ENCODE assay signal across 8 cellular contexts in genomic region chr19:3036119-3036794, GRCh38. TPM values are rescaled to one million over a fixed set of nuclear protein-coding genes. Genes with fewer than 3 reads are reported as not detected.
DNase-seq lines count a peak whose midpoint lies in the region; TF ChIP-seq lines count a peak whose summit lies in the region.

No MANE protein-coding gene starts in this region.

- H3K4me2 ChIP-seq in parathyroid adenoma (ENCODE audit: low read length): peak overlapping the region; percentile 71

- peak overlapping the region; percentile 96 for H3K27ac ChIP-seq in HEK293 (ENCODE audit: extremely low read depth, low read depth, low read length)
- H3K27ac ChIP-seq in cardiac muscle cell: peak overlapping the region; percentile 87
- peak overlapping the region; percentile 92 for H3K27ac ChIP-seq in parathyroid adenoma
- peak overlapping the region; percentile 80 to 88 for H3K27ac ChIP-seq in tibial artery

- H3K9ac ChIP-seq in adipocyte (ENCODE audit: low read length) (peak overlapping the region; percentile 51), parathyroid adenoma (no peak overlapping the region)

- H3K4me1 ChIP-seq in HEK293 (ENCODE audit: control insufficient read depth, insufficient read depth, low read length) (peaks cover 8% of the 10 kb centered on the region; the same call in 1 of the 2 replicates), adipocyte (ENCODE audit: control insufficient read depth, insufficient read depth, low read length) (peaks cover 11% of the 10 kb centered on the region), cardiac muscle cell (ENCODE audit: low read depth) (peaks cover 16% of the 10 kb centered on the region), parathyroid adenoma (peaks cover 15% of the 10 kb centered on the region), tibial artery (peaks cover 4 to 25% (median 20%) of the 10 kb centered on the region in 4 donors)

- CTCF ChIA-PET in HEK293 (lab: Yijun Ruan, JAX): interaction anchor here (0.5 to 2.7 kb wide), 16 partner anchors 9 to 244 kb away, joined by 3 to 23 read pairs (median 3); no protein-coding TSS in a partner anchor

- H3K4me3 ChIP-seq in HEK293 (ENCODE audit: low read depth, low read length) (peak overlapping the region; percentile 42), adipocyte (ENCODE audit: low read length) (peak overlapping the region; percentile 80), cardiac muscle cell (peak overlapping the region; percentile 53), parathyroid adenoma (ENCODE audit: low read depth, low read length) (peak overlapping the region; percentile 64), tibial artery (peak overlapping the region; percentile 51 to 56)

- H2AFZ ChIP-seq in parathyroid adenoma: peak overlapping the region; percentile 96

- DNase-seq in DMS53 treated with DMSO at 0.1 percent for 48 hours (lab: John Stamatoyannopoulos, UW; ENCODE audit: unreplicated experiment) (peak; percentile 75), NCI-H128 (lab: John Stamatoyannopoulos, UW; ENCODE audit: unreplicated experiment) (peak; percentile 85), SW 1271 (lab: John Stamatoyannopoulos, UW) (peak; percentile 41 to 86), adipocyte (ENCODE audit: low read depth) (peak; percentile 97), cardiac muscle cell (ENCODE audit: low read depth in 1 of 2, low spot score in 1 of 2) (peak; percentile 95 to 97), tibial artery (peak; percentile 91 to 96)

- H3K9me3 ChIP-seq in HEK293 (ENCODE audit: control insufficient read depth, insufficient read depth, low read depth, low read length): no peaks in the 10 kb centered on the region
- no peaks in the 10 kb centered on the region for H3K9me3 ChIP-seq in adipocyte (ENCODE audit: control insufficient read depth, low read length)
- H3K9me3 ChIP-seq in cardiac muscle cell (ENCODE audit: low read depth): no peaks in the 10 kb centered on the region
- H3K9me3 ChIP-seq in parathyroid adenoma (ENCODE audit: control insufficient read depth, low read length): no peaks in the 10 kb centered on the region
- no peaks in the 10 kb centered on the region for H3K9me3 ChIP-seq in tibial artery

- POLR2A ChIA-PET in HEK293 (lab: Yijun Ruan, JAX): interaction anchor here (0.7 to 3.8 kb wide), 25 partner anchors 9 to 1307 kb away, joined by 3 to 37 read pairs (median 4); partner anchors contain the start of genes MPND, TLE5, TLE6 and ZNF57

- TF ChIP-seq CTCF in HEK293 (tag by site-specific recombination; IDR thresholded peaks at IDR 0.05) (no peak; the same call in 1 of the 2 replicates), cardiac muscle cell (IDR thresholded peaks at IDR 0.05; ENCODE audit: low read depth, low read length) (no peak), parathyroid adenoma (IDR thresholded peaks at IDR 0.05) (no peak), tibial artery (IDR thresholded peaks at IDR 0.05) (no peak)

- H3K27me3 ChIP-seq in adipocyte (replicated peaks; ENCODE audit: control insufficient read depth, insufficient read depth, low read length) (peaks cover 4% of the 10 kb centered on the region), cardiac muscle cell (no peaks in the 10 kb centered on the region), parathyroid adenoma (ENCODE audit: control insufficient read depth, insufficient read depth, low read length) (no peaks in the 10 kb centered on the region), tibial artery (peaks cover 0 to 35% of the 10 kb centered on the region in 2 donors)

- H3K79me2 ChIP-seq in parathyroid adenoma: no peaks in the 10 kb centered on the region

- intact Hi-C loops in tibial artery (cut with DNase I; ENCODE audit: low total_unique reads): no loop called here

- no peaks in the 10 kb centered on the region for H3K36me3 ChIP-seq in HEK293 (ENCODE audit: control insufficient read depth in 2 of 2, insufficient read depth in 1 of 2, low read length in 2 of 2)
- H3K36me3 ChIP-seq in adipocyte (ENCODE audit: control insufficient read depth, insufficient read depth, low read length, severe bottlenecking): no peaks in the 10 kb centered on the region
- H3K36me3 ChIP-seq in cardiac muscle cell: no peaks in the 10 kb centered on the region
- no peaks in the 10 kb centered on the region for H3K36me3 ChIP-seq in parathyroid adenoma (ENCODE audit: control insufficient read depth, insufficient read depth, low read length)
- H3K36me3 ChIP-seq in tibial artery: no peaks in the 10 kb centered on the region

TF ChIP-seq in HEK293, 187 proteins besides CTCF, POLR2A, EP300 and RAD21 (continues in another document):
- TF ChIP-seq ZSCAN30 (tag by site-specific recombination; IDR thresholded peaks at IDR 0.05): peak; percentile 70
- TF ChIP-seq ZBTB11 (tag by site-specific recombination; conservative IDR thresholded peaks at IDR 0.05; ENCODE audit: low read depth): peak; percentile 46
- 0 out of 2 replicates have a peak, but pooled peaks have one; percentile 11 for TF ChIP-seq YY1 (tag by site-specific recombination; IDR thresholded peaks at IDR 0.05)
- peak; percentile 72 for TF ChIP-seq ZEB2 (tag by site-specific recombination; IDR thresholded peaks at IDR 0.05)
- TF ChIP-seq ZNF624 (tag by site-specific recombination; IDR thresholded peaks at IDR 0.05): no peak
- no peak for TF ChIP-seq ZSCAN23 (tag by site-specific recombination; IDR thresholded peaks at IDR 0.05)
- TF ChIP-seq ZNF660 (tag by site-specific recombination; IDR thresholded peaks at IDR 0.05): peak; percentile 23; the same call in 1 of the 2 replicates
- peak; percentile 44; the same call in 1 of the 2 replicates for TF ChIP-seq ZSCAN4 (tag by site-specific recombination; IDR thresholded peaks at IDR 0.05)
- peak; percentile 45 for TF ChIP-seq ZNF335 (tag by site-specific recombination; conservative IDR thresholded peaks at IDR 0.05)
- TF ChIP-seq PATZ1 (tag by site-specific recombination; IDR thresholded peaks at IDR 0.05): peak; percentile 74
- TF ChIP-seq ZNF501 (tag by site-specific recombination; IDR thresholded peaks at IDR 0.05): peak; percentile 81; the same call in 1 of the 2 replicates
- peak; percentile 90 for TF ChIP-seq SP7 (tag by site-specific recombination; IDR thresholded peaks at IDR 0.05)
- TF ChIP-seq OSR2 (tag by site-specific recombination; IDR thresholded peaks at IDR 0.05): peak; percentile 99
- TF ChIP-seq ZNF571 (tag by site-specific recombination; IDR thresholded peaks at IDR 0.05): no peak

RNA-seq across cellular contexts. Expression of gene TLE2, which starts 7.2 kb away (rescaled TPM):
- 71.1 and 95.9 TPM in 2 replicates for total RNA-seq in cardiac muscle cell
- polyA plus RNA-seq in cardiac muscle cell: 102 and 105 TPM in 2 replicates

RNA-seq across cellular contexts. Expression of gene TLE5, which starts 26.0 kb away (rescaled TPM):
- 612 and 690 TPM in 2 replicates for total RNA-seq in cardiac muscle cell
- polyA plus RNA-seq in cardiac muscle cell: 446 and 487 TPM in 2 replicates

RNA-seq across cellular contexts. Expression of gene GNA11, which starts 57.9 kb away (rescaled TPM):
- total RNA-seq in cardiac muscle cell: 36.5 and 47.5 TPM in 2 replicates
- polyA plus RNA-seq in cardiac muscle cell: 60.8 and 63.3 TPM in 2 replicates

RNA-seq across cellular contexts. Expression of gene TLE6, which starts 58.9 kb away (rescaled TPM):
- 30.3 and 35.4 TPM in 2 replicates for total RNA-seq in cardiac muscle cell
- polyA plus RNA-seq in cardiac muscle cell: 42.8 and 45.8 TPM in 2 replicates

Comparison
In these comparisons a context has a peak if more than half of its experiments do, and no peak if none do; other contexts are left out.
1. Peak in every context shown above with its lines: DNase-seq, H3K4me3 ChIP-seq and H3K27ac ChIP-seq.